22 cellular contexts compared by ENCODE assay signal in genomic region chr9:16873131-16873787, GRCh38. TPM values are rescaled to one million over a fixed set of nuclear protein-coding genes. Genes with fewer than 3 reads are reported as not detected.
A peak's percentile ranks its signal among the peaks of the same experiment; 100 is the strongest.
DNase-seq lines count a peak whose midpoint lies in the region; ATAC-seq lines count a peak whose summit lies in the region.
"Had no signal": no experiment of that assay in that cellular context is flagged by ENCODE, and none has a peak within 500 bp of the region (broad histone marks: within the 10 kb centered on the region; RNA-seq: fewer than 3 reads in every experiment).

No MANE protein-coding gene starts in this region.

- no peak overlapping the region for H3K27ac Mint-ChIP-seq in activated T-helper 2 cell treated with anti-CD3 and anti-CD28 coated beads, Interferon-gamma antibody, Interleukin-2, Interleukin-4, amounts not matched to agents 10 μg/mL and 5 μg/mL and 100 μg/mL, durations not matched to agents 14 hours and 24 hours and 36 hours
- H3K27ac Mint-ChIP-seq: activated naive CD4-positive, alpha-beta T cell treated with anti-CD3 and anti-CD28 coated beads for 36 hours; memory B cell; naive thymus-derived CD4-positive, alpha-beta T cell; stimulated activated naive CD8-positive, alpha-beta T cell treated with anti-CD3 and anti-CD28 coated beads, Interleukin-15, amount 100 ng/mL, for 72 hours had no signal

- H3K4me1 Mint-ChIP-seq in activated T-helper 2 cell treated with anti-CD3 and anti-CD28 coated beads, Interferon-gamma antibody, Interleukin-2, Interleukin-4, amounts not matched to agents 10 μg/mL and 5 μg/mL and 100 μg/mL, durations not matched to agents 14 hours and 24 hours and 36 hours (ENCODE audit: low read depth): peaks cover 2% of the 10 kb centered on the region
- H3K4me1 Mint-ChIP-seq: memory B cell had no signal

- DNase-seq in AG08396 (ENCODE audit: low spot score): peak; percentile 29
- DNase-seq in HCEC 1CT: peak; percentile 65
- DNase-seq in astrocyte of the hippocampus (ENCODE audit: low read depth, low spot score): peak; percentile 18
- peak; percentile 11 for DNase-seq in hepatic stellate cell (ENCODE audit: low spot score)
- DNase-seq in superior temporal gyrus (ENCODE audit: extremely low spot score): no peak
- no peak for DNase-seq in Right ventricle myocardium inferior (ENCODE audit: missing footprints)
- DNase-seq in activated T-cell treated with anti-CD3 and anti-CD28 coated beads, Interleukin-2, amount 50 U/mL, for 48 hours: no peak
- DNase-seq in activated T-helper 2 cell treated with anti-CD3 and anti-CD28 coated beads, Interferon-gamma antibody, Interleukin-2, Interleukin-4, amounts not matched to agents 10 μg/mL and 5 μg/mL and 100 μg/mL, durations not matched to agents 14 hours and 24 hours and 36 hours (ENCODE audit: low spot score): no peak
- DNase-seq: activated CD4-positive, alpha-beta T cell treated with anti-CD3 and anti-CD28 coated beads for 1 hour; activated naive CD4-positive, alpha-beta T cell treated with anti-CD3 and anti-CD28 coated beads for 36 hours; activated T-cell treated with anti-CD3 and anti-CD28 coated beads, Interleukin-2, amount 50 U/mL, for 4 hours; Caco-2; KBM-7; left cardiac atrium; naive thymus-derived CD4-positive, alpha-beta T cell; NCI-H187; NCI-H69; ovary; stimulated activated naive CD8-positive, alpha-beta T cell treated with anti-CD3 and anti-CD28 coated beads, Interleukin-15, amount 100 ng/mL, for 72 hours; SW 1271; transverse colon had no signal

- intact Hi-C loops in Right ventricle myocardium inferior (cut with DNase I): no loop called here
- intact Hi-C loops in activated T-helper 2 cell treated with anti-CD3 and anti-CD28 coated beads, Interferon-gamma antibody, Interleukin-2, Interleukin-4, amounts not matched to agents 10 μg/mL and 5 μg/mL and 100 μg/mL, durations not matched to agents 14 hours and 24 hours and 36 hours (cut with micrococcal nuclease): no loop called here

- peaks cover 4% of the 10 kb centered on the region for H3K9me3 Mint-ChIP-seq in activated T-helper 2 cell treated with anti-CD3 and anti-CD28 coated beads, Interferon-gamma antibody, Interleukin-2, Interleukin-4, amounts not matched to agents 10 μg/mL and 5 μg/mL and 100 μg/mL, durations not matched to agents 14 hours and 24 hours and 36 hours
- H3K9me3 Mint-ChIP-seq: activated naive CD4-positive, alpha-beta T cell treated with anti-CD3 and anti-CD28 coated beads for 36 hours; memory B cell had no signal

- H3K4me3 Mint-ChIP-seq in activated T-helper 2 cell treated with anti-CD3 and anti-CD28 coated beads, Interferon-gamma antibody, Interleukin-2, Interleukin-4, amounts not matched to agents 10 μg/mL and 5 μg/mL and 100 μg/mL, durations not matched to agents 14 hours and 24 hours and 36 hours (ENCODE audit: low read depth): no peak overlapping the region
- H3K4me3 Mint-ChIP-seq: activated naive CD4-positive, alpha-beta T cell treated with anti-CD3 and anti-CD28 coated beads for 36 hours; activated T-cell treated with anti-CD3 and anti-CD28 coated beads, Interleukin-2, amount 50 U/mL, for 4 hours; memory B cell; naive thymus-derived CD4-positive, alpha-beta T cell; stimulated activated naive CD8-positive, alpha-beta T cell treated with anti-CD3 and anti-CD28 coated beads, Interleukin-15, amount 100 ng/mL, for 72 hours had no signal

- H3K36me3 Mint-ChIP-seq in activated T-helper 2 cell treated with anti-CD3 and anti-CD28 coated beads, Interferon-gamma antibody, Interleukin-2, Interleukin-4, amounts not matched to agents 10 μg/mL and 5 μg/mL and 100 μg/mL, durations not matched to agents 14 hours and 24 hours and 36 hours (ENCODE audit: low read depth): no peaks in the 10 kb centered on the region

- H3K27me3 Mint-ChIP-seq in activated T-helper 2 cell treated with anti-CD3 and anti-CD28 coated beads, Interferon-gamma antibody, Interleukin-2, Interleukin-4, amounts not matched to agents 10 μg/mL and 5 μg/mL and 100 μg/mL, durations not matched to agents 14 hours and 24 hours and 36 hours (ENCODE audit: low read depth): peaks cover 32% of the 10 kb centered on the region

- ATAC-seq in Right ventricle myocardium inferior: no peak
- ATAC-seq: activated T-cell treated with anti-CD3 and anti-CD28 coated beads, Interleukin-2, amount 50 U/mL, for 4 hours; naive thymus-derived CD4-positive, alpha-beta T cell; stimulated activated naive CD8-positive, alpha-beta T cell treated with anti-CD3 and anti-CD28 coated beads, Interleukin-15, amount 100 ng/mL, for 72 hours had no signal

RNA-seq across cellular contexts. Expression of gene BNC2, which starts 2.8 kb away (rescaled TPM):
- 4.3 TPM for total RNA-seq in Right ventricle myocardium inferior
- not detected in 2 replicates for total RNA-seq in activated T-helper 2 cell treated with anti-CD3 and anti-CD28 coated beads, Interferon-gamma antibody, Interleukin-2, Interleukin-4, amounts not matched to agents 10 μg/mL and 5 μg/mL and 100 μg/mL, durations not matched to agents 14 hours and 24 hours and 36 hours
- total RNA-seq: activated naive CD4-positive, alpha-beta T cell treated with anti-CD3 and anti-CD28 coated beads for 36 hours had no signal

Comparison
In these comparisons a context has a peak if more than half of its experiments do, and no peak if none do; other contexts are left out.
1. DNase-seq: peak in AG08396 (single experiment), HCEC 1CT (single experiment), astrocyte of the hippocampus (single experiment) and hepatic stellate cell (single experiment); none in superior temporal gyrus (single experiment), Right ventricle myocardium inferior (single experiment), activated T-cell treated with anti-CD3 and anti-CD28 coated beads, Interleukin-2, amount 50 U/mL, for 48 hours (0 of 2) and activated T-helper 2 cell treated with anti-CD3 and anti-CD28 coated beads, Interferon-gamma antibody, Interleukin-2, Interleukin-4, amounts not matched to agents 10 μg/mL and 5 μg/mL and 100 μg/mL, durations not matched to agents 14 hours and 24 hours and 36 hours (single experiment).